ENCODE assay signal across 19 cellular contexts in genomic region chr17:19705771-19706770, GRCh38. TPM values are rescaled to one million over a fixed set of nuclear protein-coding genes. Genes with fewer than 3 reads are reported as not detected.
DNase-seq lines count a peak whose midpoint lies in the region; ATAC-seq and TF ChIP-seq lines count a peak whose summit lies in the region.
"Had no signal": no experiment of that assay in that cellular context is flagged by ENCODE, and none has a peak within 500 bp of the region (broad histone marks: within the 10 kb centered on the region; RNA-seq: fewer than 3 reads in every experiment).

No MANE protein-coding gene starts in this region.

- H3K4me3 ChIP-seq in A673 (ENCODE audit: low read depth, low read length, poor library complexity, severe bottlenecking), result no peak overlapping the region
- H3K4me3 ChIP-seq: hepatocyte had no signal

- POLR2A ChIA-PET in A673 (lab: Charles Lee; ENCODE audit: low non-redundant PET), result no interaction called here

- TF ChIP-seq CTCF in A673 (conservative IDR thresholded peaks at IDR 0.05; ENCODE audit: low read depth, low read length), result no peak
- no peak for TF ChIP-seq CTCF in GM13977 (IDR thresholded peaks at IDR 0.05; ENCODE audit: extremely low read depth, insufficient read depth, missing control alignments)

- intact Hi-C loops in A673 (cut with micrococcal nuclease; ENCODE audit: unreplicated experiment), result no loop called here
- intact Hi-C loops in posterior vena cava (cut with DNase I), result no loop called here

- no peaks in the 10 kb centered on the region for H3K9me3 ChIP-seq in A673 (ENCODE audit: low read depth, low read length, poor library complexity, severe bottlenecking)

- DNase-seq in A673 (ENCODE audit: low spot score), result no peak
- peak; percentile 26 for DNase-seq in GM13977 (ENCODE audit: low spot score)
- DNase-seq in NCI-H69 (lab: John Stamatoyannopoulos, UW), result peak; percentile 35
- DNase-seq in iPS-NIHi11 (ENCODE audit: low spot score), result peak; percentile 31
- DNase-seq in NCI-H1417 treated with DMSO at 0.1 percent for 48 hours (lab: John Stamatoyannopoulos, UW), result no peak
- DNase-seq in stimulated activated CD4-positive, alpha-beta T cell treated with anti-CD3 and anti-CD28 coated beads, Interleukin-15, amount 100 ng/mL, for 24 hours, result no peak
- DNase-seq in posterior vena cava (ENCODE audit: low spot score), result no peak
- DNase-seq: activated effector memory CD4-positive, alpha-beta T cell treated with Interleukin-2 at 50 U/mL for 16 hours; CD8-positive, alpha-beta memory T cell; effector memory CD8-positive, alpha-beta T cell; Kasumi-1; left cardiac atrium; OCI-M1; T-helper 9 cell had no signal

- no peak for ATAC-seq in GM21515 (IDR thresholded peaks at IDR 0.05; ENCODE audit: unreplicated experiment)
- ATAC-seq: effector memory CD8-positive, alpha-beta T cell; left cardiac atrium; right cardiac atrium had no signal

- peaks cover 16% of the 10 kb centered on the region for H3K4me1 ChIP-seq in A673 (ENCODE audit: insufficient read depth, low read length, poor library complexity, severe bottlenecking)

- H3K27ac ChIP-seq in A673 (ENCODE audit: low read depth, low read length, poor library complexity, severe bottlenecking), result peak overlapping the region; percentile 56
- H3K27ac ChIP-seq: hepatocyte had no signal

- no peaks in the 10 kb centered on the region for H3K36me3 ChIP-seq in A673 (ENCODE audit: insufficient read depth, low read length, poor library complexity, severe bottlenecking)

- CTCF ChIA-PET in A673 (lab: Charles Lee), result no interaction called here

- BruUV-seq in A673 (replicated peaks; lab: Mats Ljungman, UMichigan), result no TSS peak

- H3K27me3 ChIP-seq in A673 (replicated peaks; ENCODE audit: insufficient read depth, low read depth, low read length, poor library complexity), result no peaks in the 10 kb centered on the region
- H3K27me3 ChIP-seq: hepatocyte had no signal

- in situ Hi-C loops in GM13977 (cut with MboI; ENCODE audit: low pct_unique_long_range_greater_than_20kb, low sequenced_read_pairs, unreplicated experiment), result loop anchor here (25.0 kb wide), 1 partner anchor 94 kb away; no protein-coding TSS in a partner anchor

RNA-seq across cellular contexts. Expression of gene SLC47A2, which starts 10.3 kb away (rescaled TPM):
- total RNA-seq in A673 (2021) (not detected in 2 replicates), posterior vena cava (not detected)
- total RNA-seq: CD8-positive, alpha-beta memory T cell; left cardiac atrium; mononuclear cell; right cardiac atrium; subcutaneous adipose tissue had no signal

RNA-seq across cellular contexts. Expression of gene ALDH3A1, which starts 42.0 kb away (rescaled TPM):
- total RNA-seq in A673 (2021) (0.20 TPM in 1 of 2 replicates, not detected in the other), posterior vena cava (under 1 TPM in 1 of 2 donors, not detected in 1; 0.46 TPM)
- total RNA-seq: CD8-positive, alpha-beta memory T cell; mononuclear cell had no signal

RNA-seq across cellular contexts. Expression of gene ALDH3A2, which starts 57.5 kb away (rescaled TPM):
- 97.0 and 97.3 TPM in 2 replicates for total RNA-seq in A673 (2021)
- 10 to 100 TPM; 38.8 to 45.3 TPM for total RNA-seq in posterior vena cava

Comparison
In these comparisons a context has a peak if more than half of its experiments do, and no peak if none do; other contexts are left out.
1. DNase-seq: peak in GM13977 (single experiment), NCI-H69 (single experiment) and iPS-NIHi11 (single experiment); none in A673 (single experiment), NCI-H1417 treated with DMSO at 0.1 percent for 48 hours (single experiment), stimulated activated CD4-positive, alpha-beta T cell treated with anti-CD3 and anti-CD28 coated beads, Interleukin-15, amount 100 ng/mL, for 24 hours (single experiment) and posterior vena cava (single experiment).